In genomic region chr1:61049850-61050540, GRCh38 we compare ENCODE assay signal across 1 cellular context.
A peak's percentile ranks its signal among the peaks of the same experiment; 100 is the strongest.
TF ChIP-seq lines count a peak whose summit lies in the region.

No MANE protein-coding gene starts in this region.

TF ChIP-seq in K562, 482 proteins besides CTCF, POLR2A, EP300 and RAD21 (continued from another document and continues in another):
- no peak for TF ChIP-seq ZNF318 (IDR thresholded peaks at IDR 0.05; ENCODE audit: borderline replicate concordance in 1 of 2, low read depth in 1 of 2)
- peak; percentile 56; the same call in 1 of the 2 replicates for TF ChIP-seq HDAC2 (IDR thresholded peaks at IDR 0.05)
- TF ChIP-seq ZNF76 (CRISPR knock-in tag; IDR thresholded peaks at IDR 0.05; ENCODE audit: borderline replicate concordance) = no peak
- peak; percentile 37; the same call in 1 of the 2 replicates for TF ChIP-seq STAT5A (IDR thresholded peaks at IDR 0.05; ENCODE audit: borderline replicate concordance, low read length)
- TF ChIP-seq TCF7 (IDR thresholded peaks at IDR 0.05; ENCODE audit: borderline replicate concordance) = no peak
- TF ChIP-seq RCOR1 (IDR thresholded peaks at IDR 0.05; ENCODE audit: borderline replicate concordance in 1 of 2, low read depth in 2 of 2, low read length in 2 of 2) = peak in 1 of 2 experiments; percentile 92; a peak in 2 of 4 replicates
- TF ChIP-seq TRIM24 (IDR thresholded peaks at IDR 0.05) = no peak; a peak in 1 of 4 replicates
- TF ChIP-seq PCBP2 (IDR thresholded peaks at IDR 0.05; ENCODE audit: low read depth, low read length, poor library complexity, severe bottlenecking) = no peak
- TF ChIP-seq ATF7 (IDR thresholded peaks at IDR 0.05) = peak; percentile 42; the same call in 1 of the 2 replicates
- TF ChIP-seq ZNF197 (CRISPR knock-in tag; IDR thresholded peaks at IDR 0.05; ENCODE audit: low read depth) = no peak
- no peak for TF ChIP-seq SNRNP70 (optimal IDR thresholded peaks at IDR 0.05; ENCODE audit: low read depth, low read length)
- no peak for TF ChIP-seq MAFG (tag; conservative IDR thresholded peaks at IDR 0.05)
- TF ChIP-seq, protein P1, sequence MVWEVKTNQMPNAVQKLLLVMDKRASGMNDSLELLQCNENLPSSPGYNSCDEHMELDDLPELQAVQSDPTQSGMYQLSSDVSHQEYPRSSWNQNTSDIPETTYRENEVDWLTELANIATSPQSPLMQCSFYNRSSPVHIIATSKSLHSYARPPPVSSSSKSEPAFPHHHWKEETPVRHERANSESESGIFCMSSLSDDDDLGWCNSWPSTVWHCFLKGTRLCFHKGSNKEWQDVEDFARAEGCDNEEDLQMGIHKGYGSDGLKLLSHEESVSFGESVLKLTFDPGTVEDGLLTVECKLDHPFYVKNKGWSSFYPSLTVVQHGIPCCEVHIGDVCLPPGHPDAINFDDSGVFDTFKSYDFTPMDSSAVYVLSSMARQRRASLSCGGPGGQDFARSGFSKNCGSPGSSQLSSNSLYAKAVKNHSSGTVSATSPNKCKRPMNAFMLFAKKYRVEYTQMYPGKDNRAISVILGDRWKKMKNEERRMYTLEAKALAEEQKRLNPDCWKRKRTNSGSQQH (CRISPR knock-in tag; IDR thresholded peaks at IDR 0.05) = no peak
- TF ChIP-seq POLR2B (IDR thresholded peaks at IDR 0.05; ENCODE audit: low read depth, partially characterized antibody) = peak; percentile 38
- TF ChIP-seq POLR3G (IDR thresholded peaks at IDR 0.05; ENCODE audit: extremely low read depth, insufficient read length, insufficient replicate concordance) = no peak
- no peak; the same call in 1 of the 2 replicates for TF ChIP-seq ZNF12 (CRISPR knock-in tag; IDR thresholded peaks at IDR 0.05)
- no peak for TF ChIP-seq CBX8 (IDR thresholded peaks at IDR 0.05; ENCODE audit: borderline replicate concordance, extremely low read depth, low read depth, low read length, poor library complexity, severe bottlenecking)
- no peak for TF ChIP-seq ZNF398 (CRISPR knock-in tag; IDR thresholded peaks at IDR 0.05)
- peak; percentile 81 for TF ChIP-seq ZFX (CRISPR knock-in tag; IDR thresholded peaks at IDR 0.05)
- TF ChIP-seq NUFIP1 (IDR thresholded peaks at IDR 0.05; ENCODE audit: partially characterized antibody) = no peak
- peak; percentile 38 for TF ChIP-seq FIP1L1 (IDR thresholded peaks at IDR 0.05; ENCODE audit: low read depth, low read length, poor library complexity, severe bottlenecking)
- no peak for TF ChIP-seq ZNF444 (CRISPR knock-in tag; IDR thresholded peaks at IDR 0.05)
- peak; percentile 51; the same call in 1 of the 2 replicates for TF ChIP-seq NCOR1 (IDR thresholded peaks at IDR 0.05)
- peak in 2 of 3 experiments; percentile 52 to 64 for TF ChIP-seq YY1 (IDR thresholded peaks at IDR 0.05; ENCODE audit: borderline replicate concordance in 1 of 3, control insufficient read depth in 1 of 3, extremely low read depth in 1 of 3, insufficient read depth in 3 of 3, insufficient read length in 1 of 3, insufficient replicate concordance in 2 of 3, low read depth in 1 of 3, low read length in 2 of 3)
- no peak for TF ChIP-seq RBM25 (IDR thresholded peaks at IDR 0.05; ENCODE audit: low read depth, low read length, severe bottlenecking)
- peak; percentile 24 for TF ChIP-seq ZFP36 (IDR thresholded peaks at IDR 0.05; ENCODE audit: low read depth, low read length, partially characterized antibody)
- no peak for TF ChIP-seq RFX5 (IDR thresholded peaks at IDR 0.05; ENCODE audit: low read depth, low read length)
- no peak for TF ChIP-seq ZNF324 (CRISPR knock-in tag; IDR thresholded peaks at IDR 0.05)
- TF ChIP-seq ZNF512 (tag; IDR thresholded peaks at IDR 0.05) = no peak
- no peak for TF ChIP-seq HDAC8 (tag; IDR thresholded peaks at IDR 0.05)
- TF ChIP-seq HSF4 (CRISPR knock-in tag; IDR thresholded peaks at IDR 0.05; ENCODE audit: borderline replicate concordance) = peak; percentile 42; the same call in 1 of the 2 replicates
- peak; percentile 25; the same call in 1 of the 2 replicates for TF ChIP-seq CXXC5 (CRISPR knock-in tag; IDR thresholded peaks at IDR 0.05)
- TF ChIP-seq ZNF780A (CRISPR knock-in tag; IDR thresholded peaks at IDR 0.05) = no peak
- peak; percentile 91 for TF ChIP-seq BRD9 (IDR thresholded peaks at IDR 0.05; ENCODE audit: low read depth, partially characterized antibody)
- TF ChIP-seq ELF4 (CRISPR knock-in tag; IDR thresholded peaks at IDR 0.05) = no peak
- no peak for TF ChIP-seq C11orf30 (IDR thresholded peaks at IDR 0.05; ENCODE audit: low read depth)
- TF ChIP-seq ELF2 (CRISPR knock-in tag; IDR thresholded peaks at IDR 0.05) = 0 out of 2 replicates have a peak, but pooled peaks have one; percentile 26
- no peak for TF ChIP-seq SIN3A (IDR thresholded peaks at IDR 0.05; ENCODE audit: borderline replicate concordance in 2 of 2, control insufficient read depth in 1 of 2, low read depth in 2 of 2, low read length in 2 of 2)
- TF ChIP-seq ZNF239 (CRISPR knock-in tag; IDR thresholded peaks at IDR 0.05) = 0 out of 2 replicates have a peak, but pooled peaks have one; percentile 27
- no peak; the same call in 1 of the 2 replicates for TF ChIP-seq L3MBTL2 (IDR thresholded peaks at IDR 0.05)
- TF ChIP-seq ILF3 (IDR thresholded peaks at IDR 0.05; ENCODE audit: borderline replicate concordance) = no peak
- TF ChIP-seq, protein P2, sequence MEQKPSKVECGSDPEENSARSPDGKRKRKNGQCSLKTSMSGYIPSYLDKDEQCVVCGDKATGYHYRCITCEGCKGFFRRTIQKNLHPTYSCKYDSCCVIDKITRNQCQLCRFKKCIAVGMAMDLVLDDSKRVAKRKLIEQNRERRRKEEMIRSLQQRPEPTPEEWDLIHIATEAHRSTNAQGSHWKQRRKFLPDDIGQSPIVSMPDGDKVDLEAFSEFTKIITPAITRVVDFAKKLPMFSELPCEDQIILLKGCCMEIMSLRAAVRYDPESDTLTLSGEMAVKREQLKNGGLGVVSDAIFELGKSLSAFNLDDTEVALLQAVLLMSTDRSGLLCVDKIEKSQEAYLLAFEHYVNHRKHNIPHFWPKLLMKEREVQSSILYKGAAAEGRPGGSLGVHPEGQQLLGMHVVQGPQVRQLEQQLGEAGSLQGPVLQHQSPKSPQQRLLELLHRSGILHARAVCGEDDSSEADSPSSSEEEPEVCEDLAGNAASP (IDR thresholded peaks at IDR 0.05) = no peak
- TF ChIP-seq ZNF217 (CRISPR knock-in tag; IDR thresholded peaks at IDR 0.05) = no peak
- TF ChIP-seq ZNF511 (CRISPR knock-in tag; IDR thresholded peaks at IDR 0.05) = peak; percentile 50
- peak; percentile 54; the same call in 1 of the 2 replicates for TF ChIP-seq MEF2D (tag; conservative IDR thresholded peaks at IDR 0.05; ENCODE audit: low read depth)
- TF ChIP-seq, protein P3, sequence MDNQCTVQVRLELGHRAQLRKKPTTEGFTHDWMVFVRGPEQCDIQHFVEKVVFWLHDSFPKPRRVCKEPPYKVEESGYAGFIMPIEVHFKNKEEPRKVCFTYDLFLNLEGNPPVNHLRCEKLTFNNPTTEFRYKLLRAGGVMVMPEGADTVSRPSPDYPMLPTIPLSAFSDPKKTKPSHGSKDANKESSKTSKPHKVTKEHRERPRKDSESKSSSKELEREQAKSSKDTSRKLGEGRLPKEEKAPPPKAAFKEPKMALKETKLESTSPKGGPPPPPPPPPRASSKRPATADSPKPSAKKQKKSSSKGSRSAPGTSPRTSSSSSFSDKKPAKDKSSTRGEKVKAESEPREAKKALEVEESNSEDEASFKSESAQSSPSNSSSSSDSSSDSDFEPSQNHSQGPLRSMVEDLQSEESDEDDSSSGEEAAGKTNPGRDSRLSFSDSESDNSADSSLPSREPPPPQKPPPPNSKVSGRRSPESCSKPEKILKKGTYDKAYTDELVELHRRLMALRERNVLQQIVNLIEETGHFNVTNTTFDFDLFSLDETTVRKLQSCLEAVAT (IDR thresholded peaks at IDR 0.05) = peak in 1 of 2 experiments; percentile 71; a peak in 2 of 4 replicates
- peak; percentile 28; the same call in 1 of the 2 replicates for TF ChIP-seq PML (IDR thresholded peaks at IDR 0.05; ENCODE audit: low read length)
- TF ChIP-seq RBBP5 (IDR thresholded peaks at IDR 0.05; ENCODE audit: borderline replicate concordance, insufficient read depth, low read length, poor library complexity, severe bottlenecking) = peak; percentile 36
- TF ChIP-seq NFATC3 (IDR thresholded peaks at IDR 0.05) = no peak
